In the genomic region with DNA sequence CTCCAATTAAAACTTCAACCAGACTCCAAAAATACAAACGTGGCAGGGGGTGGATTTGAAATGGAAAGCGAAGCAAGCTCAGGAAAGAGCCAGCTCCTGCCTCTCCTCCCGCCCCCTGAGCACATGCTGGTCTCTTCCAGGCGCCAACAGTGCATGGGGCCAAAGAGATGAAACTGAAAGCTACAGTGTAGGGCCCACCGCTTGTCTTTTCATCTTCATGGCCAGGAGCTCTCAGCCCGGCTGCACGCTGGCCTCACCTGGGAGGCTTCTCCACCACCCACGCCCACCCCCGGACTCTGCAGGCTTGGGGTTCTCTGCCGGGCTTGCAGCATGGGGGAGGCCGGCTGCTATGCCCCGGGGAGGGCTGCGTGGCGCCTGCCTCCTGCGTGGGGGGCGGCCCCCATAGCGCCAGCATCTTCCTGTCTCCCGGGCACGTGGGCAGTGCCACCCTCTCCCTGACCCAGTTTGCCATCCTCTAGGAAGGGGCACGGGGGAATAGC, we compare ENCODE assay signal across 11 cellular contexts. TPM values are rescaled to one million over a fixed set of nuclear protein-coding genes. Genes with fewer than 3 reads are reported as not detected.
A peak's percentile ranks its signal among the peaks of the same experiment; 100 is the strongest.
DNase-seq lines count a peak whose midpoint lies in the region; ATAC-seq and TF ChIP-seq lines count a peak whose summit lies in the region.
"Had no signal": no experiment of that assay in that cellular context is flagged by ENCODE, and none has a peak within 500 bp of the region (broad histone marks: within the 10 kb centered on the region; RNA-seq: fewer than 3 reads in every experiment).

No MANE protein-coding gene starts in this region.

- peak overlapping the region in 5 of 10 donors; percentile 29 to 70 (median 43) for H3K4me3 Mint-ChIP-seq in naive thymus-derived CD4-positive, alpha-beta T cell

- no peaks in the 10 kb centered on the region for H3K4me1 ChIP-seq in RWPE2 (ENCODE audit: insufficient read depth, poor library complexity, severe bottlenecking)
- H3K4me1 ChIP-seq in naive thymus-derived CD4-positive, alpha-beta T cell (ENCODE audit: control insufficient read depth in 2 of 2, insufficient read depth in 2 of 2, low read length in 2 of 2): no peaks in the 10 kb centered on the region

- H3K9me3 Mint-ChIP-seq in naive thymus-derived CD4-positive, alpha-beta T cell: peaks cover 0 to 14% (median 3%) of the 10 kb centered on the region in 11 donors

- intact Hi-C loops in lower leg skin (cut with DNase I; ENCODE audit: low total_unique reads): no loop called here
- intact Hi-C loops in naive thymus-derived CD4-positive, alpha-beta T cell (cut with micrococcal nuclease): no loop called here

- CTCF ChIA-PET in naive thymus-derived CD4-positive, alpha-beta T cell (lab: Charles Lee): no interaction called here

- no peaks in the 10 kb centered on the region for H3K36me3 ChIP-seq in RWPE2 (ENCODE audit: low read depth)
- H3K36me3 ChIP-seq in naive thymus-derived CD4-positive, alpha-beta T cell (ENCODE audit: control insufficient read depth in 2 of 3, insufficient read depth in 3 of 3, low read length in 3 of 3): no peaks in the 10 kb centered on the region

- WGBS in lower leg skin, 2 donors: 0 to 3% methylated on average over 11 to 16 of the region's 20 CpGs

- TF ChIP-seq CTCF in RWPE2 (IDR thresholded peaks at IDR 0.05; ENCODE audit: poor library complexity, severe bottlenecking) (no peak), lower leg skin (IDR thresholded peaks at IDR 0.05) (no peak)

- peaks cover 49 to 71% (median 52%) of the 10 kb centered on the region in 5 donors for H3K27me3 Mint-ChIP-seq in naive thymus-derived CD4-positive, alpha-beta T cell

- H3K36me3 Mint-ChIP-seq in naive thymus-derived CD4-positive, alpha-beta T cell: peaks cover 0 to 5% (median 0%) of the 10 kb centered on the region in 5 donors

- no peak overlapping the region for H3K27ac Mint-ChIP-seq in naive thymus-derived CD4-positive, alpha-beta T cell

- POLR2A ChIA-PET in naive thymus-derived CD4-positive, alpha-beta T cell (lab: Charles Lee): no interaction called here

- H3K4me3 ChIP-seq in RWPE2 (ENCODE audit: severe bottlenecking): no peak overlapping the region
- H3K4me3 ChIP-seq in lower leg skin (ENCODE audit: low read depth, poor library complexity, severe bottlenecking): peak overlapping the region; percentile 10
- H3K4me3 ChIP-seq in naive thymus-derived CD4-positive, alpha-beta T cell (ENCODE audit: low read length): no peak overlapping the region

- peak; percentile 40 for DNase-seq in NCI-H748 (lab: John Stamatoyannopoulos, UW; ENCODE audit: unreplicated experiment)
- DNase-seq in NCI-H748 treated with DMSO at 0.1 percent for 48 hours (lab: John Stamatoyannopoulos, UW): no peak
- no peak for DNase-seq in RWPE2 (ENCODE audit: low spot score)
- peak in 1 of 2 donors; percentile 86 for DNase-seq in lower leg skin (ENCODE audit: low spot score in 2 of 2)
- DNase-seq in superior temporal gyrus (ENCODE audit: extremely low spot score): peak; percentile 50
- no peak for DNase-seq in naive thymus-derived CD4-positive, alpha-beta T cell
- DNase-seq in SW 1271 (lab: John Stamatoyannopoulos, UW): no peak
- DNase-seq: cortex of kidney; NK-92 treated with Interleukin-12 subunit alpha and Interleukin-12 subunit beta, amount 100 ng/mL, for 24 hours had no signal

- no peak overlapping the region for H3K27ac ChIP-seq in RWPE2 (ENCODE audit: poor library complexity, severe bottlenecking)
- no peak overlapping the region for H3K27ac ChIP-seq in naive thymus-derived CD4-positive, alpha-beta T cell (ENCODE audit: low read depth, low read length)

- no peak for TF ChIP-seq POLR2A in lower leg skin (IDR thresholded peaks at IDR 0.05)

- ATAC-seq in RWPE2 (ENCODE audit: low read depth) (peak; percentile 13; the same call in 1 of the 3 replicates), HG03135 (IDR thresholded peaks at IDR 0.05; ENCODE audit: unreplicated experiment) (no peak)
- no peak for ATAC-seq in naive thymus-derived CD4-positive, alpha-beta T cell

- H3K4me1 Mint-ChIP-seq in naive thymus-derived CD4-positive, alpha-beta T cell: peaks cover 0 to 18% (median 9%) of the 10 kb centered on the region in 7 donors

- peaks cover 58% of the 10 kb centered on the region for H3K27me3 ChIP-seq in RWPE2 (ENCODE audit: insufficient read depth, poor library complexity, severe bottlenecking)
- H3K27me3 ChIP-seq in naive thymus-derived CD4-positive, alpha-beta T cell (ENCODE audit: control insufficient read depth in 2 of 2, insufficient read depth in 2 of 2, low read length in 2 of 2): no peaks in the 10 kb centered on the region

- no peaks in the 10 kb centered on the region for H3K9me3 ChIP-seq in RWPE2 (ENCODE audit: severe bottlenecking)
- peaks cover 0 to 5% (median 0%) of the 10 kb centered on the region in 3 experiments for H3K9me3 ChIP-seq in naive thymus-derived CD4-positive, alpha-beta T cell (ENCODE audit: control insufficient read depth in 2 of 3, low read length in 3 of 3)

RNA-seq across cellular contexts. Expression of a gene that starts 2.0 kb away (rescaled TPM):
- total RNA-seq in lower leg skin: 1 to 10 TPM; 1.5 to 5.3 (median 2.7) TPM
- under 1 TPM in 1 of 5 experiments, not detected in 4; 0.05 TPM for total RNA-seq in naive thymus-derived CD4-positive, alpha-beta T cell
- polyA plus RNA-seq in naive thymus-derived CD4-positive, alpha-beta T cell: not detected
- total RNA-seq: activated CD8-positive, alpha-beta memory T cell treated with anti-CD3 and anti-CD28 coated beads for 36 hours had no signal

Comparison
In these comparisons a context has a peak if more than half of its experiments do, and no peak if none do; other contexts are left out.
1. DNase-seq: peak in NCI-H748 (single experiment) and superior temporal gyrus (single experiment); none in NCI-H748 treated with DMSO at 0.1 percent for 48 hours (single experiment), RWPE2 (single experiment), naive thymus-derived CD4-positive, alpha-beta T cell (0 of 9) and SW 1271 (0 of 2).